14 cellular contexts compared by ENCODE assay signal in the genomic region with DNA sequence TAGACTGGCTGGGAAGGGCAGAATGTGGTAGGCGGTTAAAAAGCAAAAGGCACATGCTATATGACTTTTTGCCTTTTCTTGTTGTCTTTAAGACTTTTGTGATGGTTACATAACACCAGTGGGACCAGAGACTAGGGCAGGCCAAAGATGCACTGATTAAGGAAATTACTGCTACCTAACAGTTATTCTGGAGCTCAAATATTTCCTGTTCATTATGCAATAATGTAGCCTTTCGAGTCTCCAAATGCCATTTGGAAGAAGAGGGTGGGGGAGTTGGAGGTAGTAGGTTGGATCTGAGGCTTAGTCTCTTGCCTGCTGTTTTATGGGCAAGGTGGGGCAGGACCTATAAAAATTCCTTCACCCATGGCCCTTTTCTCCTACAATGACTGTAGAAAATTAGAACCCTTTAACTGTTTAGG. TPM values are rescaled to one million over a fixed set of nuclear protein-coding genes. Genes with fewer than 3 reads are reported as not detected.
"Had no signal": no experiment of that assay in that cellular context is flagged by ENCODE, and none has a peak within 500 bp of the region (broad histone marks: within the 10 kb centered on the region; RNA-seq: fewer than 3 reads in every experiment).

No MANE protein-coding gene starts in this region.

- H3K9me3 Mint-ChIP-seq: activated naive CD4-positive, alpha-beta T cell treated with anti-CD3 and anti-CD28 coated beads, Interleukin-2, amount 50 U/mL, for 24 hours had no signal

- H3K36me3 ChIP-seq: neutrophil, right atrium auricular region had no signal

- H3K27me3 Mint-ChIP-seq: activated naive CD4-positive, alpha-beta T cell treated with anti-CD3 and anti-CD28 coated beads, Interleukin-2, amount 50 U/mL, for 24 hours had no signal

- H3K36me3 Mint-ChIP-seq: activated naive CD4-positive, alpha-beta T cell treated with anti-CD3 and anti-CD28 coated beads, Interleukin-2, amount 50 U/mL, for 24 hours; brain; naive thymus-derived CD8-positive, alpha-beta T cell had no signal

- DNase-seq: activated CD4-positive, alpha-beta T cell treated with anti-CD3 and anti-CD28 coated beads, Interleukin-2, amount 50 U/mL, for 1 hour; activated effector memory CD4-positive, alpha-beta T cell treated with Interleukin-2 at 50 U/mL for 16 hours; cerebellar nuclear complex; dermis blood vessel endothelial cell; hippocampal formation; kidney glomerular epithelial cell; naive thymus-derived CD8-positive, alpha-beta T cell; posterior cingulate gyrus had no signal

- H3K4me3 Mint-ChIP-seq: activated naive CD4-positive, alpha-beta T cell treated with anti-CD3 and anti-CD28 coated beads, Interleukin-2, amount 50 U/mL, for 24 hours; brain; naive thymus-derived CD8-positive, alpha-beta T cell had no signal

- H3K4me3 ChIP-seq: lung, right atrium auricular region, skin epidermis had no signal

- H3K4me1 Mint-ChIP-seq: activated naive CD4-positive, alpha-beta T cell treated with anti-CD3 and anti-CD28 coated beads, Interleukin-2, amount 50 U/mL, for 24 hours; naive thymus-derived CD8-positive, alpha-beta T cell had no signal

- ATAC-seq: naive thymus-derived CD8-positive, alpha-beta T cell had no signal

- H3K4me1 ChIP-seq: right atrium auricular region had no signal

- H3K27me3 ChIP-seq: neutrophil, right atrium auricular region had no signal

- H3K27ac ChIP-seq: neutrophil, right atrium auricular region, skin epidermis had no signal

- H3K9me3 ChIP-seq: neutrophil, right atrium auricular region had no signal

RNA-seq across cellular contexts. Expression of a gene that starts 51.7 kb away (rescaled TPM):
- total RNA-seq: naive thymus-derived CD8-positive, alpha-beta T cell had no signal
- polyA plus RNA-seq: naive thymus-derived CD8-positive, alpha-beta T cell had no signal
